ENCODE assay signal across 36 cellular contexts in genomic region chr14:99058542-99058941, GRCh38.
"Had no signal": no experiment of that assay in that cellular context is flagged by ENCODE, and none has a peak within 500 bp of the region (broad histone marks: within the 10 kb centered on the region; RNA-seq: fewer than 3 reads in every experiment).

No MANE protein-coding gene starts in this region.

- H3K27me3 ChIP-seq: MG63 had no signal

- DNase-seq: Karpas-422, Kasumi-1, KG1, MG63, MM.1S, MV-4-11, NCI-H1048, NCI-H1092, NCI-H1092 treated with DMSO at 0.1 percent for 48 hours, NCI-H1105, NCI-H1105 treated with DMSO at 0.1 percent for 48 hours, NCI-H1417, NCI-H1417 treated with DMSO at 0.1 percent for 48 hours, NCI-H1436, NCI-H1436 treated with DMSO at 0.1 percent for 48 hours, NCI-H146, NCI-H1694, NCI-H1694 treated with DMSO at 0.1 percent for 48 hours, NCI-H187, NCI-H187 treated with DMSO at 0.1 percent for 48 hours, NCI-H1930, NCI-H2029, NCI-H2029 treated with DMSO at 0.1 percent for 48 hours, NCI-H2081, NCI-H2081 treated with DMSO at 0.1 percent for 48 hours, NCI-H2107, NCI-H2171, NCI-H2171 treated with DMSO at 0.1 percent for 48 hours, NCI-H2227 treated with DMSO at 0.1 percent for 48 hours, NCI-H226, NCI-H345, NCI-H446, NCI-H446 treated with DMSO at 0.1 percent for 48 hours, NCI-H510A, NCI-H510A treated with DMSO at 0.1 percent for 48 hours had no signal

- H3K27ac ChIP-seq: KMS-11 had no signal

- H3K36me3 ChIP-seq: MG63 had no signal

- H3K4me3 ChIP-seq: MG63 had no signal

- H3K9me3 ChIP-seq: MG63 had no signal
